In genomic region chr2:215316336-215316735, GRCh38 we compare ENCODE assay signal across 13 cellular contexts.
"Had no signal": no experiment of that assay in that cellular context is flagged by ENCODE, and none has a peak within 500 bp of the region (broad histone marks: within the 10 kb centered on the region; RNA-seq: fewer than 3 reads in every experiment).

No MANE protein-coding gene starts in this region.

- H3K4me3 ChIP-seq: left ventricle myocardium inferior, upper lobe of right lung had no signal

- DNase-seq: activated B cell treated with CpG ODN at 0.5 μM for 24 hours; activated CD4-positive, alpha-beta T cell treated with anti-CD3 and anti-CD28 coated beads, Interleukin-2, amount 50 U/mL, for 48 hours; activated naive CD4-positive, alpha-beta T cell treated with anti-CD3 and anti-CD28 coated beads, Interleukin-2, amount 50 U/mL, for 16 hours; brain microvascular endothelial cell; dermis blood vessel endothelial cell; left ventricle myocardium inferior; mesendoderm; stimulated activated CD4-positive, alpha-beta T cell treated with anti-CD3 and anti-CD28 coated beads, Interleukin-2, amount 100 ng/mL, for 48 hours; stimulated activated naive CD4-positive, alpha-beta T cell treated with Interleukin-2 at 50 U/mL for 16 hours; T-helper 17 cell; upper lobe of right lung had no signal

- H3K9me3 ChIP-seq: left ventricle myocardium inferior, upper lobe of right lung had no signal

- H3K27me3 Mint-ChIP-seq: activated B cell treated with CpG ODN at 0.5 μM for 24 hours, T-helper 17 cell had no signal

- H3K9me3 Mint-ChIP-seq: activated B cell treated with CpG ODN at 0.5 μM for 24 hours; activated T-helper 2 cell treated with anti-CD3 and anti-CD28 coated beads, Interferon-gamma antibody, Interleukin-2, Interleukin-4, amounts not matched to agents 10 μg/mL and 5 μg/mL and 100 μg/mL, durations not matched to agents 14 hours and 24 hours and 36 hours had no signal

- H3K27me3 ChIP-seq: brain microvascular endothelial cell, upper lobe of right lung had no signal

- H3K27ac Mint-ChIP-seq: activated B cell treated with CpG ODN at 0.5 μM for 24 hours; activated T-helper 2 cell treated with anti-CD3 and anti-CD28 coated beads, Interferon-gamma antibody, Interleukin-2, Interleukin-4, amounts not matched to agents 10 μg/mL and 5 μg/mL and 100 μg/mL, durations not matched to agents 14 hours and 24 hours and 36 hours; T-helper 17 cell had no signal

- H3K4me3 Mint-ChIP-seq: activated B cell treated with CpG ODN at 0.5 μM for 24 hours, T-helper 17 cell had no signal

- H3K27ac ChIP-seq: brain microvascular endothelial cell, left ventricle myocardium inferior, upper lobe of right lung had no signal

- FAIRE-seq: keratinocyte had no signal

- ATAC-seq: T-helper 17 cell, upper lobe of right lung had no signal
